Comparison of ENCODE assay signal across 22 cellular contexts in genomic region chr15:83194527-83194926, GRCh38.
"Had no signal": no experiment of that assay in that cellular context is flagged by ENCODE, and none has a peak within 500 bp of the region (broad histone marks: within the 10 kb centered on the region; RNA-seq: fewer than 3 reads in every experiment).

No MANE protein-coding gene starts in this region.

- H3K9me3 ChIP-seq: gastroesophageal sphincter, heart right ventricle, left ventricle myocardium inferior, transverse colon had no signal

- FAIRE-seq: small intestine, TTC549, urothelium cell line had no signal

- H3K4me3 Mint-ChIP-seq: activated CD4-positive, alpha-beta memory T cell treated with anti-CD3 and anti-CD28 coated beads for 36 hours; activated naive CD4-positive, alpha-beta T cell treated with anti-CD3 and anti-CD28 coated beads, Interleukin-2, amount 10 ng/mL, durations not matched to agents 7 days and 5 days; activated naive CD8-positive, alpha-beta T cell treated with anti-CD3 and anti-CD28 coated beads, Interleukin-2, amount 50 U/mL, for 24 hours; activated T-cell treated with anti-CD3 and anti-CD28 coated beads, Interleukin-2, amount 50 U/mL, for 72 hours; mesothelial cell of epicardium; natural killer cell; stimulated activated naive B cell treated with anti-CD40 and anti-IgM and Interleukin-4, amounts not matched to agents 10 μg/mL and 1 μg/mL and 100 μg/mL, for 72 hours had no signal

- DNase-seq: activated CD4-positive, alpha-beta memory T cell treated with anti-CD3 and anti-CD28 coated beads for 36 hours; activated CD4-positive, alpha-beta T cell treated with anti-CD3 and anti-CD28 coated beads for 4 hours; activated CD4-positive, CD25-positive, alpha-beta regulatory T cell; activated effector memory CD4-positive, alpha-beta T cell treated with Interleukin-2 at 50 U/mL for 16 hours; activated naive CD4-positive, alpha-beta T cell treated with anti-CD3 and anti-CD28 coated beads, Interleukin-2, amount 10 ng/mL, durations not matched to agents 7 days and 5 days; activated naive CD8-positive, alpha-beta T cell treated with anti-CD3 and anti-CD28 coated beads, Interleukin-2, amount 50 U/mL, for 24 hours; activated T-cell treated with anti-CD3 and anti-CD28 coated beads, Interleukin-2, amount 50 U/mL, for 72 hours; cerebellar nuclear complex; heart right ventricle; left ventricle myocardium inferior; natural killer cell; small intestine; stimulated activated CD4-positive, alpha-beta T cell treated with anti-CD3 and anti-CD28 coated beads, Interleukin-2, amount 100 ng/mL, for 24 hours; stimulated activated CD8-positive, alpha-beta memory T cell treated with anti-CD3 and anti-CD28 coated beads, Interleukin-4, amount 100 ng/mL, for 48 hours; stimulated activated naive B cell treated with anti-CD40 and anti-IgM and Interleukin-4, amounts not matched to agents 10 μg/mL and 1 μg/mL and 100 μg/mL, for 72 hours; transverse colon had no signal

- H3K27ac Mint-ChIP-seq: activated CD4-positive, alpha-beta memory T cell treated with anti-CD3 and anti-CD28 coated beads for 36 hours; activated naive CD4-positive, alpha-beta T cell treated with anti-CD3 and anti-CD28 coated beads, Interleukin-2, amount 10 ng/mL, durations not matched to agents 7 days and 5 days; activated naive CD8-positive, alpha-beta T cell treated with anti-CD3 and anti-CD28 coated beads, Interleukin-2, amount 50 U/mL, for 24 hours; activated T-cell treated with anti-CD3 and anti-CD28 coated beads, Interleukin-2, amount 50 U/mL, for 72 hours; mesothelial cell of epicardium; natural killer cell; stimulated activated naive B cell treated with anti-CD40 and anti-IgM and Interleukin-4, amounts not matched to agents 10 μg/mL and 1 μg/mL and 100 μg/mL, for 72 hours had no signal

- H3K4me3 ChIP-seq: coronary artery, gastroesophageal sphincter, heart right ventricle, left ventricle myocardium inferior, transverse colon had no signal

- H3K27me3 ChIP-seq: gastroesophageal sphincter, heart right ventricle, transverse colon had no signal

- H3K36me3 ChIP-seq: gastroesophageal sphincter, heart right ventricle, left ventricle myocardium inferior, transverse colon had no signal

- H3K9me3 Mint-ChIP-seq: activated CD4-positive, alpha-beta memory T cell treated with anti-CD3 and anti-CD28 coated beads for 36 hours; activated naive CD4-positive, alpha-beta T cell treated with anti-CD3 and anti-CD28 coated beads, Interleukin-2, amount 10 ng/mL, durations not matched to agents 7 days and 5 days; activated naive CD8-positive, alpha-beta T cell treated with anti-CD3 and anti-CD28 coated beads, Interleukin-2, amount 50 U/mL, for 24 hours; natural killer cell; stimulated activated naive B cell treated with anti-CD40 and anti-IgM and Interleukin-4, amounts not matched to agents 10 μg/mL and 1 μg/mL and 100 μg/mL, for 72 hours had no signal

- ATAC-seq: activated naive CD8-positive, alpha-beta T cell treated with anti-CD3 and anti-CD28 coated beads, Interleukin-2, amount 50 U/mL, for 24 hours; activated T-cell treated with anti-CD3 and anti-CD28 coated beads, Interleukin-2, amount 50 U/mL, for 72 hours; gastroesophageal sphincter; heart right ventricle; natural killer cell; sciatic nerve; stimulated activated naive B cell treated with anti-CD40 and anti-IgM and Interleukin-4, amounts not matched to agents 10 μg/mL and 1 μg/mL and 100 μg/mL, for 72 hours had no signal

- H3K36me3 Mint-ChIP-seq: activated CD4-positive, alpha-beta memory T cell treated with anti-CD3 and anti-CD28 coated beads for 36 hours; natural killer cell had no signal

- H3K27ac ChIP-seq: coronary artery, gastroesophageal sphincter, heart right ventricle, left ventricle myocardium inferior, transverse colon had no signal
